In the genomic region with DNA sequence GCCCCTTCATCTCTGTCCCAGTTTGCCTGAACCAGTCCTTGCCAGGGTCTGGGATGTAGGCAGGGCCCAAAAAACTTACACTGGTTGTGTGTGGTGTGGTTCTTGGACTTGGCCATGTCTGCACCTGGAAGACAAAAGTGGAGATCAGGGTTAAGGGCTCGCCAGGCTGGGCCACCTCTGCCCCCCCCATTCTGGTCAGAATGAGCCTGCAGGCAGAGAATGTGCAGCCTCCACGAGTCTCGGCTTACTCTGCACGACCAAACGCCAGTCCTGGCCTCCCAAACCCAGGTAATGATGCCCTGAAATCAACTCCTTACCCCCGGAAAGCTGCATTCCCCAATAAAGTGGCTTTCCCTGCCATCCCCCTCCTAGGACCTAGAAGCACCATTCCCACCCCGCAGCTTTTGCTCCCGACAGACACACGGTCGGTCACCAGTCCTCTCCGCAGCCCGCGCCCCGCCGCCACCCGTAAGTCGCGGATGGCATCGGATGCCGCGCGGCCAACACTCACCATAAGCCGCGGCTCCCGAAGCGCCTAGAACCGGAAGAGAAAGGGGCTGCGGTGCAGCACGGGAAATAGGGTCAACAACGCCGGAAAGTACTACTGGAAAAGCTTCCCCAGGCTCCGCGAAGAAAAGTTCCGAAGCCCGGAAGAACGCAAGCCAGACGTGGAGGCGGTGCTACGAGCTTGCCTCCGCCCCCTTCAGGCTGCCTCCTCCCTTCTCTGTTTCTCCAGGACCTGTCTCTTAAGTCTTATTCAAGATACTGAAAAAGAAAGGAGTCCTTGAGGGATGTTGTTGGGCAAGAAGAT, we compare ENCODE assay signal across 8 cellular contexts. TPM values are rescaled to one million over a fixed set of nuclear protein-coding genes. Genes with fewer than 3 reads are reported as not detected.
DNase-seq lines count a peak whose midpoint lies in the region; ATAC-seq and TF ChIP-seq lines count a peak whose summit lies in the region.

A gene (minus strand): TSS at position 550 of the 811 bp plus-strand sequence. CDS start 434 bp downstream, at position 116.

- peaks cover 13% of the 10 kb centered on the region for H3K27me3 Mint-ChIP-seq in T-helper 2 cell treated with Interferon-gamma antibody and Interleukin-4, amounts not matched to agents 5 μg/mL and 100 μg/mL, for 36 hours (ENCODE audit: low read depth)

- intact Hi-C loops in right cardiac atrium (cut with DNase I) (no loop called here), vagina (cut with DNase I) (no loop called here)

- H3K36me3 ChIP-seq in rectal smooth muscle tissue (ENCODE audit: control insufficient read depth, insufficient read depth, low read length) (peaks cover 18% of the 10 kb centered on the region), vagina (peaks cover 0 to 17% of the 10 kb centered on the region in 2 donors)

- no peaks in the 10 kb centered on the region for H3K27me3 ChIP-seq in right cardiac atrium (ENCODE audit: control insufficient read depth, insufficient read depth)
- no peaks in the 10 kb centered on the region for H3K27me3 ChIP-seq in rectal smooth muscle tissue (ENCODE audit: control insufficient read depth, insufficient read depth, low read length)
- no peaks in the 10 kb centered on the region for H3K27me3 ChIP-seq in vagina

- H3K27ac Mint-ChIP-seq in T-helper 2 cell treated with Interferon-gamma antibody and Interleukin-4, amounts not matched to agents 5 μg/mL and 100 μg/mL, for 36 hours, result peak within 1 kb of the TSS; percentile 100

- peak within 1 kb of the TSS; percentile 90 for H3K9ac ChIP-seq in rectal smooth muscle tissue (ENCODE audit: low read length)

- H3K4me1 ChIP-seq in right cardiac atrium (ENCODE audit: control insufficient read depth, insufficient read depth, low read length), result peaks cover 8% of the 10 kb centered on the region
- H3K4me1 ChIP-seq in rectal smooth muscle tissue (ENCODE audit: control insufficient read depth, insufficient read depth, low read length), result peaks cover 8% of the 10 kb centered on the region
- H3K4me1 ChIP-seq in vagina, result peaks cover 28% of the 10 kb centered on the region

- H3K27ac ChIP-seq in right cardiac atrium (ENCODE audit: low read length) (peak within 1 kb of the TSS; percentile 51), rectal smooth muscle tissue (ENCODE audit: low read depth, low read length) (peak within 1 kb of the TSS; percentile 78), vagina (peak within 1 kb of the TSS; percentile 89)

- TF ChIP-seq CTCF in vagina (IDR thresholded peaks at IDR 0.05), result peak; percentile 8 to 55 (median 54)

- under 1% methylated on average over 40 of the region's 40 CpGs for WGBS in right cardiac atrium

- peak in 1 of 2 donors; percentile 51 for TF ChIP-seq POLR2A in vagina (IDR thresholded peaks at IDR 0.05)

- peaks cover 26% of the 10 kb centered on the region for H3K4me1 Mint-ChIP-seq in T-helper 2 cell treated with Interferon-gamma antibody and Interleukin-4, amounts not matched to agents 5 μg/mL and 100 μg/mL, for 36 hours (ENCODE audit: low read depth)

- peak within 1 kb of the TSS; percentile 100 for H3K4me3 Mint-ChIP-seq in T-helper 2 cell treated with Interferon-gamma antibody and Interleukin-4, amounts not matched to agents 5 μg/mL and 100 μg/mL, for 36 hours

- no peaks in the 10 kb centered on the region for H3K9me3 ChIP-seq in right cardiac atrium (ENCODE audit: control insufficient read depth, low read length)
- no peaks in the 10 kb centered on the region for H3K9me3 ChIP-seq in vagina

- DNase-seq in NCI-H2029 (lab: John Stamatoyannopoulos, UW) (peak; percentile 74), anterior cingulate cortex (lab: John Stamatoyannopoulos, UW) (peak; percentile 42 to 92 (median 85)), right cardiac atrium (peak; percentile 90 to 96 (median 95)), vagina (ENCODE audit: extremely low spot score in 2 of 2) (peak in 1 of 2 donors; percentile 96)
- peak; percentile 89 for DNase-seq in T-helper 2 cell treated with Interferon-gamma antibody and Interleukin-4, amounts not matched to agents 5 μg/mL and 100 μg/mL, for 36 hours (ENCODE audit: low spot score)

- no peaks in the 10 kb centered on the region for H3K9me3 Mint-ChIP-seq in T-helper 2 cell treated with Interferon-gamma antibody and Interleukin-4, amounts not matched to agents 5 μg/mL and 100 μg/mL, for 36 hours

- H3K36me3 Mint-ChIP-seq in T-helper 2 cell treated with Interferon-gamma antibody and Interleukin-4, amounts not matched to agents 5 μg/mL and 100 μg/mL, for 36 hours (ENCODE audit: low read depth), result peaks cover 37% of the 10 kb centered on the region

- H3K4me3 ChIP-seq in right cardiac atrium (ENCODE audit: low read length) (peak within 1 kb of the TSS; percentile 52), rectal smooth muscle tissue (ENCODE audit: low read length) (peak within 1 kb of the TSS; percentile 97), vagina (peak within 1 kb of the TSS; percentile 77 to 85)

- ATAC-seq in GM18502 (IDR thresholded peaks at IDR 0.05; ENCODE audit: poor library complexity, unreplicated experiment), result peak; percentile 81
- peak; percentile 75 for ATAC-seq in HG02943 (IDR thresholded peaks at IDR 0.05; ENCODE audit: low read depth, unreplicated experiment)
- ATAC-seq in right cardiac atrium, result peak; percentile 89 to 93

RNA-seq across cellular contexts. Expression of the gene that starts here (rescaled TPM):
- total RNA-seq in right cardiac atrium, result 100 to 1,000 TPM; 548 to 675 (median 643) TPM
- polyA plus RNA-seq in right cardiac atrium, result 1,285 TPM
- 1,678 TPM for total RNA-seq in vagina
